In the genomic region with DNA sequence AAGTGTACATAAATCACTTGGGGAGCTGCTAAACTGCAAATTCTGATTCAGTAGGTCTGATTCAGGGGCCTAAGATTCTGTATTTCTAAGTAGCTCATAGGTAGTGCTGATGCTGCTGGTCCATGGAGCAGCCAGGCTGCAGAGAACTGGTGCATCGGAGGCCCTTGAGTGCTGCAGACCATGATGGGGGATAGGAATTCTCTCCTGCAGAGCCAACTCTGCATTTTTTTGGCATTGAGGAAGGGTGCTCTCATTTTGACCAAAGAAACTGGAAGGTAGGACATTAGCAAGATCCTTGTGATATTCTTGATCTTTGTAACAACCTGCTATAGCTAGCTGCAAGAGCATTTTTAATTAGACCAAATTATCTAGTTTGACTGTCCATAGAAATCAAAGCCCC, we compare ENCODE assay signal across 1 cellular context.
TF ChIP-seq lines count a peak whose summit lies in the region.

No MANE protein-coding gene starts in this region.

TF ChIP-seq in IMR-90, 13 proteins besides CTCF, POLR2A, EP300 and RAD21:
- TF ChIP-seq CHD1 (IDR thresholded peaks at IDR 0.05; ENCODE audit: low read depth, low read length), result no peak
- TF ChIP-seq SMC3 (IDR thresholded peaks at IDR 0.05; ENCODE audit: low read depth, low read length), result no peak
- no peak for TF ChIP-seq MAFK (IDR thresholded peaks at IDR 0.05; ENCODE audit: low read depth, low read length)
- TF ChIP-seq CEBPB (IDR thresholded peaks at IDR 0.05; ENCODE audit: low read depth, low read length), result no peak
- TF ChIP-seq MAZ (IDR thresholded peaks at IDR 0.05; ENCODE audit: borderline replicate concordance, low read depth, low read length), result no peak
- TF ChIP-seq RCOR1 (IDR thresholded peaks at IDR 0.05; ENCODE audit: insufficient replicate concordance, low read length), result no peak
- TF ChIP-seq NFE2L2 (IDR thresholded peaks at IDR 0.05; ENCODE audit: low read depth, low read length), result no peak
- no peak for TF ChIP-seq ELK1 (IDR thresholded peaks at IDR 0.05; ENCODE audit: borderline replicate concordance, low read depth, low read length)
- TF ChIP-seq, protein P1, sequence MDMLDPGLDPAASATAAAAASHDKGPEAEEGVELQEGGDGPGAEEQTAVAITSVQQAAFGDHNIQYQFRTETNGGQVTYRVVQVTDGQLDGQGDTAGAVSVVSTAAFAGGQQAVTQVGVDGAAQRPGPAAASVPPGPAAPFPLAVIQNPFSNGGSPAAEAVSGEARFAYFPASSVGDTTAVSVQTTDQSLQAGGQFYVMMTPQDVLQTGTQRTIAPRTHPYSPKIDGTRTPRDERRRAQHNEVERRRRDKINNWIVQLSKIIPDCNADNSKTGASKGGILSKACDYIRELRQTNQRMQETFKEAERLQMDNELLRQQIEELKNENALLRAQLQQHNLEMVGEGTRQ (IDR thresholded peaks at IDR 0.05; ENCODE audit: low read depth, low read length), result no peak
- no peak for TF ChIP-seq MXI1 (IDR thresholded peaks at IDR 0.05; ENCODE audit: borderline replicate concordance, low read depth, low read length)
- TF ChIP-seq RFX5 (IDR thresholded peaks at IDR 0.05; ENCODE audit: low read depth, low read length), result no peak
- TF ChIP-seq BHLHE40 (IDR thresholded peaks at IDR 0.05; ENCODE audit: low read depth, low read length), result no peak
- TF ChIP-seq FOS (IDR thresholded peaks at IDR 0.05; ENCODE audit: low read depth, low read length), result no peak
